In genomic region chrX:27918799-27919198, GRCh38 we compare ENCODE assay signal across 15 cellular contexts.
DNase-seq lines count a peak whose midpoint lies in the region; ATAC-seq and TF ChIP-seq lines count a peak whose summit lies in the region.
"Had no signal": no experiment of that assay in that cellular context is flagged by ENCODE, and none has a peak within 500 bp of the region (broad histone marks: within the 10 kb centered on the region; RNA-seq: fewer than 3 reads in every experiment).

No MANE protein-coding gene starts in this region.

- H3K27me3 Mint-ChIP-seq in Calu3 (ENCODE audit: unreplicated experiment), result no peaks in the 10 kb centered on the region
- no peaks in the 10 kb centered on the region for H3K27me3 Mint-ChIP-seq in chondrocyte (ENCODE audit: low read depth)
- H3K27me3 Mint-ChIP-seq: CD8-positive, alpha-beta memory T cell had no signal

- no peak overlapping the region for H3K4me3 ChIP-seq in NB4 (ENCODE audit: low read depth, low read length)
- no peak overlapping the region for H3K4me3 ChIP-seq in right lobe of liver
- H3K4me3 ChIP-seq: coronary artery, GM12878, stomach had no signal

- peak in 1 of 4 donors; percentile 26 for ATAC-seq in right lobe of liver
- ATAC-seq in HG02678 (IDR thresholded peaks at IDR 0.05; ENCODE audit: unreplicated experiment), result no peak
- no peak for ATAC-seq in HG03378 (IDR thresholded peaks at IDR 0.05; ENCODE audit: unreplicated experiment)

- H3K36me3 Mint-ChIP-seq in Calu3 (ENCODE audit: insufficient read depth, unreplicated experiment) (no peaks in the 10 kb centered on the region), chondrocyte (ENCODE audit: low read depth) (no peaks in the 10 kb centered on the region)
- H3K36me3 Mint-ChIP-seq: CD8-positive, alpha-beta memory T cell had no signal

- no peaks in the 10 kb centered on the region for H3K9me3 Mint-ChIP-seq in Calu3 (ENCODE audit: low read depth, unreplicated experiment)
- peaks cover 2% of the 10 kb centered on the region for H3K9me3 Mint-ChIP-seq in chondrocyte (ENCODE audit: low read depth)

- peak; percentile 6 for DNase-seq in Calu3
- peak; percentile 5 for DNase-seq in NB4 (ENCODE audit: low read depth)
- DNase-seq in chondrocyte (ENCODE audit: low spot score), result no peak
- peak in 1 of 3 donors; percentile 36 for DNase-seq in right lobe of liver
- DNase-seq in erythroblast (lab: John Stamatoyannopoulos, UW), result no peak
- DNase-seq in iPS-NIHi11 (ENCODE audit: low spot score), result no peak
- DNase-seq: activated CD4-positive, alpha-beta T cell treated with anti-CD3 and anti-CD28 coated beads for 4 hours; activated gamma-delta T cell; CD8-positive, alpha-beta memory T cell; SIG-M5; stomach had no signal

- no peak overlapping the region for H3K4me3 Mint-ChIP-seq in Calu3 (ENCODE audit: low read depth, unreplicated experiment)
- no peak overlapping the region for H3K4me3 Mint-ChIP-seq in chondrocyte (ENCODE audit: unreplicated experiment)
- H3K4me3 Mint-ChIP-seq: CD8-positive, alpha-beta memory T cell had no signal

- H3K27me3 ChIP-seq in right lobe of liver, result no peaks in the 10 kb centered on the region
- H3K27me3 ChIP-seq: stomach had no signal

- 25% methylated on average over 3 of the region's 3 CpGs for WGBS in right lobe of liver (ENCODE audit: insufficient coverage, low coverage, low lambda C conversion rate, missing lambda C conversion rate)

- no peaks in the 10 kb centered on the region for H3K36me3 ChIP-seq in right lobe of liver
- H3K36me3 ChIP-seq: stomach had no signal

- H3K27ac Mint-ChIP-seq in Calu3 (ENCODE audit: unreplicated experiment) (no peak overlapping the region), chondrocyte (ENCODE audit: unreplicated experiment) (no peak overlapping the region)

- intact Hi-C loops in Calu3 (cut with micrococcal nuclease; ENCODE audit: unreplicated experiment), result no loop called here
- intact Hi-C loops in right lobe of liver (cut with DNase I), result no loop called here

- CTCF ChIA-PET in Calu3 (lab: Charles Lee), result no interaction called here

- TF ChIP-seq POLR2A in NB4 (IDR thresholded peaks at IDR 0.05; ENCODE audit: extremely low read depth, insufficient read length), result no peak
- TF ChIP-seq POLR2A in right lobe of liver (IDR thresholded peaks at IDR 0.05), result no peak
- TF ChIP-seq POLR2A in erythroblast (IDR thresholded peaks at IDR 0.05; ENCODE audit: low read length), result no peak

- no peaks in the 10 kb centered on the region for H3K9me3 ChIP-seq in right lobe of liver
- H3K9me3 ChIP-seq: stomach had no signal

- H3K4me1 Mint-ChIP-seq in Calu3 (ENCODE audit: low read depth, unreplicated experiment) (peaks cover 8% of the 10 kb centered on the region), chondrocyte (ENCODE audit: low read depth) (no peaks in the 10 kb centered on the region)

- no peak overlapping the region for H3K27ac ChIP-seq in right lobe of liver
- H3K27ac ChIP-seq: coronary artery, stomach had no signal

- H3K4me1 ChIP-seq in right lobe of liver, result no peaks in the 10 kb centered on the region
- H3K4me1 ChIP-seq: stomach had no signal

- TF ChIP-seq CTCF in Calu3 (IDR thresholded peaks at IDR 0.05; ENCODE audit: unreplicated experiment) (no peak), NB4 (IDR thresholded peaks at IDR 0.05; ENCODE audit: low read depth, low read length) (no peak), chondrocyte (IDR thresholded peaks at IDR 0.05) (peak; percentile 60), right lobe of liver (IDR thresholded peaks at IDR 0.05) (peak; percentile 20 to 47 (median 29))

- no TSS peak for BruUV-seq in Calu3 (replicated peaks; lab: Mats Ljungman, UMichigan)

Comparison
In these comparisons a context has a peak if more than half of its experiments do, and no peak if none do; other contexts are left out.
1. DNase-seq: peak in Calu3 (single experiment) and NB4 (single experiment); none in chondrocyte (single experiment), erythroblast (0 of 2) and iPS-NIHi11 (single experiment).
2. CTCF ChIP-seq: peak in chondrocyte (single experiment) and right lobe of liver (4 of 4); none in Calu3 (single experiment) and NB4 (single experiment).